Comparison of ENCODE assay signal across 13 cellular contexts in the genomic region with DNA sequence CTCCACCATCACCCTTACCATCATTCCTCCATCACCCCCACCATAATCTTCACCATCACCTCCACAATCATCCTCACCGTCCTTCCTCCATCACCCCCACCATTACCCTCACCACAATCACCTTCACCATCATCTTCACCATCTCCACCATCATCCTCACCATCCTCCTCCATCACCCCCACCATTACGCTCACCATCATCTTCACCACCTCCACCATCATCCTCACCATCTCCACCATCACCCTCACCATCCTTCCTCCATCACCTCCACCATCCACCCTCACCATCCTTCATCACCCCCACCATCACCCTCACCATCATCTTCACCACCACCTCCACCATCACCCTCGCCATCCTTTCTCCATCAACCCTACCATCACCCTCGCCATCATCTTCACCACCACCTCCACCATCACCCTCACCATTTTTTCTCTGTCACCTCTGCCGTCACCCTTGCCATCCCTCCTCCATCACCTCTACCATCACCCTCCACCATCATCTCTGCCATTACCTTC. TPM values are rescaled to one million over a fixed set of nuclear protein-coding genes. Genes with fewer than 3 reads are reported as not detected.
DNase-seq lines count a peak whose midpoint lies in the region; ATAC-seq and TF ChIP-seq lines count a peak whose summit lies in the region.
"Had no signal": no experiment of that assay in that cellular context is flagged by ENCODE, and none has a peak within 500 bp of the region (broad histone marks: within the 10 kb centered on the region; RNA-seq: fewer than 3 reads in every experiment).

No MANE protein-coding gene starts in this region.

- 0 out of 4 replicates have a peak, but pooled peaks cover 0 to 5% of the 10 kb centered on the region in 2 experiments for H3K79me1 ChIP-seq in IMR-90 (ENCODE audit: low read depth in 1 of 2, low read length in 2 of 2)

- no peak overlapping the region for H3K4me2 ChIP-seq in IMR-90 (ENCODE audit: low read depth, low read length)
- H3K4me2 ChIP-seq: smooth muscle cell had no signal

- H2BK20ac ChIP-seq in IMR-90 (ENCODE audit: low read depth, low read length) = no peak overlapping the region

- H3K9me3 ChIP-seq in IMR-90 (ENCODE audit: control insufficient read depth, insufficient read depth, low read length) (no peaks in the 10 kb centered on the region), spleen (no peaks in the 10 kb centered on the region), ovary (no peaks in the 10 kb centered on the region)

- TF ChIP-seq CTCF in IMR-90 (conservative IDR thresholded peaks at IDR 0.05; ENCODE audit: low read depth, low read length) (no peak), spleen (IDR thresholded peaks at IDR 0.05 in 8 of 11, conservative IDR thresholded peaks at IDR 0.05 in 3 of 11) (no peak), ovary (IDR thresholded peaks at IDR 0.05) (no peak)

- peak overlapping the region; percentile 49 for H3K4me3 Mint-ChIP-seq in activated CD4-positive, alpha-beta T cell treated with anti-CD3 and anti-CD28 coated beads, Interleukin-2, amount 10 ng/mL, durations not matched to agents 24 days and 14 days
- H3K4me3 Mint-ChIP-seq in central memory CD8-positive, alpha-beta T cell = peak overlapping the region; percentile 68
- H3K4me3 Mint-ChIP-seq: dendritic cell treated with granulocyte-macrophage colony-stimulating factor and Interleukin-4, amounts not matched to agents 40 ng/mL and 50 ng/mL, for 4 days had no signal

- no peaks in the 10 kb centered on the region for H3K4me1 ChIP-seq in IMR-90 (ENCODE audit: control insufficient read depth, insufficient read depth, low read length)
- peaks cover 0 to 86% (median 35%) of the 10 kb centered on the region in 6 donors for H3K4me1 ChIP-seq in spleen
- H3K4me1 ChIP-seq in ovary (ENCODE audit: insufficient read depth) = no peaks in the 10 kb centered on the region

- no peak overlapping the region for H3K18ac ChIP-seq in IMR-90 (ENCODE audit: low read depth, low read length)

- no peak overlapping the region; the same call in 1 of the 2 replicates for H3K4ac ChIP-seq in IMR-90 (ENCODE audit: low read depth, low read length)

- no peaks in the 10 kb centered on the region for H3K27me3 Mint-ChIP-seq in activated CD4-positive, alpha-beta T cell treated with anti-CD3 and anti-CD28 coated beads, Interleukin-2, amount 10 ng/mL, durations not matched to agents 24 days and 14 days
- H3K27me3 Mint-ChIP-seq in central memory CD8-positive, alpha-beta T cell = no peaks in the 10 kb centered on the region
- H3K27me3 Mint-ChIP-seq: dendritic cell treated with granulocyte-macrophage colony-stimulating factor and Interleukin-4, amounts not matched to agents 40 ng/mL and 50 ng/mL, for 4 days had no signal

- H3K36me3 ChIP-seq in IMR-90 (ENCODE audit: control insufficient read depth, insufficient read depth, low read length) (peaks cover 69% of the 10 kb centered on the region), spleen (peaks cover 0 to 98% (median 20%) of the 10 kb centered on the region in 6 donors), ovary (no peaks in the 10 kb centered on the region)

- H3K27ac ChIP-seq in IMR-90 (ENCODE audit: insufficient read depth, low read length) (no peak overlapping the region), spleen (peak overlapping the region in 4 of 8 donors; percentile 20 to 79 (median 50)), ovary (no peak overlapping the region)

- H3K27me3 ChIP-seq in IMR-90 (ENCODE audit: control insufficient read depth, insufficient read depth, low read length) (no peaks in the 10 kb centered on the region), spleen (replicated peaks in 1 of 7) (no peaks in the 10 kb centered on the region), ovary (no peaks in the 10 kb centered on the region)

- H2BK15ac ChIP-seq in IMR-90 (ENCODE audit: low read depth, low read length) = no peak overlapping the region

- POLR2A ChIA-PET in IMR-90 (lab: Charles Lee; ENCODE audit: unreplicated experiment) = no interaction called here

- no peak overlapping the region for H2BK120ac ChIP-seq in IMR-90 (ENCODE audit: low read depth, low read length)

- intact Hi-C loops in activated CD4-positive, alpha-beta T cell treated with anti-CD3 and anti-CD28 coated beads, Interleukin-2, amount 10 ng/mL, durations not matched to agents 24 days and 14 days (cut with micrococcal nuclease) = loop anchor here (5.0 kb wide), 3 partner anchors 34 to 211 kb away; partner anchors contain the start of genes MPC1 and RPS6KA2
- intact Hi-C loops in IMR-90 (cut with micrococcal nuclease) (no loop called here), spleen (cut with DNase I; ENCODE audit: low total_unique reads) (no loop called here), ovary (cut with DNase I) (no loop called here)

- H3K36me3 Mint-ChIP-seq in activated CD4-positive, alpha-beta T cell treated with anti-CD3 and anti-CD28 coated beads, Interleukin-2, amount 10 ng/mL, durations not matched to agents 24 days and 14 days (ENCODE audit: low read depth) = peaks cover 20% of the 10 kb centered on the region
- peaks cover 22% of the 10 kb centered on the region for H3K36me3 Mint-ChIP-seq in central memory CD8-positive, alpha-beta T cell (ENCODE audit: insufficient read depth)

- H3K56ac ChIP-seq in IMR-90 (ENCODE audit: extremely low read depth, insufficient read depth, low read length) = no peak overlapping the region

- in situ Hi-C loops in IMR-90 (cut with MboI; ENCODE audit: low sequenced_read_pairs) = no loop called here

- H3K23ac ChIP-seq in IMR-90 (ENCODE audit: low read depth, low read length) = no peak overlapping the region

- no peak overlapping the region for H2BK5ac ChIP-seq in IMR-90 (ENCODE audit: low read depth, low read length, poor library complexity, severe bottlenecking)

- ATAC-seq in IMR-90 (ENCODE audit: low read depth) (no peak), GM18861 (IDR thresholded peaks at IDR 0.05; ENCODE audit: unreplicated experiment) (no peak)
- ATAC-seq in central memory CD8-positive, alpha-beta T cell (replicated peaks; ENCODE audit: extremely low read depth, poor library complexity, severe bottlenecking) = no peak

- CTCF ChIA-PET in IMR-90 (lab: Yijun Ruan, JAX) = no interaction called here

- peaks cover 14% of the 10 kb centered on the region for H3K9me3 Mint-ChIP-seq in activated CD4-positive, alpha-beta T cell treated with anti-CD3 and anti-CD28 coated beads, Interleukin-2, amount 10 ng/mL, durations not matched to agents 24 days and 14 days
- H3K9me3 Mint-ChIP-seq in central memory CD8-positive, alpha-beta T cell = peaks cover 13% of the 10 kb centered on the region

- dilution Hi-C loops in IMR-90 (cut with HindIII; ENCODE audit: low sequenced_read_pairs, unreplicated experiment) = no loop called here

- peak overlapping the region; percentile 49 for H3K27ac Mint-ChIP-seq in activated CD4-positive, alpha-beta T cell treated with anti-CD3 and anti-CD28 coated beads, Interleukin-2, amount 10 ng/mL, durations not matched to agents 24 days and 14 days
- peak overlapping the region; percentile 95 for H3K27ac Mint-ChIP-seq in central memory CD8-positive, alpha-beta T cell (ENCODE audit: low read depth)
- H3K27ac Mint-ChIP-seq: dendritic cell treated with granulocyte-macrophage colony-stimulating factor and Interleukin-4, amounts not matched to agents 40 ng/mL and 50 ng/mL, for 4 days had no signal

- no peak overlapping the region for H2AK9ac ChIP-seq in IMR-90 (replicated peaks; ENCODE audit: low read depth, low read length, poor library complexity)

- WGBS in IMR-90 (ENCODE audit: extremely low coverage in 2 of 2, insufficient read length in 1 of 2), 2 experiments = 91 to 100% methylated on average over 3 to 5 of the region's 5 CpGs
- 66 to 90% (median 80%) methylated on average over 5 of the region's 5 CpGs for WGBS in spleen, 5 donors
- WGBS in ovary, 3 donors = 66 to 75% (median 74%) methylated on average over 5 of the region's 5 CpGs

- no TSS peak for BruUV-seq in IMR-90 (replicated peaks; lab: Mats Ljungman, UMichigan)

- H4K20me1 ChIP-seq in IMR-90 (ENCODE audit: insufficient read depth, low read length) = peaks cover 3% of the 10 kb centered on the region; the same call in 1 of the 2 replicates

- no peak for TF ChIP-seq RAD21 in IMR-90 (IDR thresholded peaks at IDR 0.05; ENCODE audit: low read length)

- no peak overlapping the region for H4K5ac ChIP-seq in IMR-90 (ENCODE audit: low read depth, low read length)

- no peak overlapping the region for H4K8ac ChIP-seq in IMR-90 (ENCODE audit: low read depth in 2 of 2, low read length in 2 of 2)

- TF ChIP-seq EP300 in ovary (IDR thresholded peaks at IDR 0.05) = no peak

- H3K9ac ChIP-seq in IMR-90 (ENCODE audit: low read depth, low read length) = no peak overlapping the region

- no peak overlapping the region for H3K4me3 ChIP-seq in IMR-90 (ENCODE audit: insufficient read depth, low read depth, low read length)
- no peak overlapping the region for H3K4me3 ChIP-seq in spleen
- H3K4me3 ChIP-seq in ovary = no peak overlapping the region
- H3K4me3 ChIP-seq: smooth muscle cell had no signal

- H3K14ac ChIP-seq in IMR-90 (replicated peaks; ENCODE audit: low read depth, low read length) = no peak overlapping the region

- H2AFZ ChIP-seq in IMR-90 (replicated peaks; ENCODE audit: low read length, poor library complexity) = peak overlapping the region; percentile 42

- DNase-seq in activated CD4-positive, alpha-beta T cell treated with anti-CD3 and anti-CD28 coated beads, Interleukin-2, amount 10 ng/mL, durations not matched to agents 24 days and 14 days = no peak
- DNase-seq in activated CD4-positive, alpha-beta T cell treated with anti-CD3 and anti-CD28 coated beads, Interleukin-2, amount 50 U/mL, for 1 hour = no peak
- DNase-seq in IMR-90 = no peak
- no peak for DNase-seq in central memory CD8-positive, alpha-beta T cell (ENCODE audit: low spot score in 2 of 2)
- DNase-seq in spleen = peak; percentile 37
- no peak for DNase-seq in ovary
- DNase-seq in medulla oblongata (ENCODE audit: extremely low spot score) = no peak
- DNase-seq: anterior cingulate cortex, NCI-H1105, NCI-H226 had no signal

- H3K4me1 Mint-ChIP-seq in activated CD4-positive, alpha-beta T cell treated with anti-CD3 and anti-CD28 coated beads, Interleukin-2, amount 10 ng/mL, durations not matched to agents 24 days and 14 days = peaks cover 69% of the 10 kb centered on the region
- H3K4me1 Mint-ChIP-seq in central memory CD8-positive, alpha-beta T cell = peaks cover 89% of the 10 kb centered on the region

- no peak overlapping the region for H4K91ac ChIP-seq in IMR-90 (ENCODE audit: insufficient read depth, low read depth, low read length)

- no peak overlapping the region for H2AK5ac ChIP-seq in IMR-90 (ENCODE audit: low read depth, low read length)

- TF ChIP-seq POLR2A in IMR-90 (IDR thresholded peaks at IDR 0.05; ENCODE audit: low read depth, low read length) (no peak), spleen (IDR thresholded peaks at IDR 0.05) (no peak), ovary (IDR thresholded peaks at IDR 0.05) (no peak)

- H3K9me1 ChIP-seq in IMR-90 (ENCODE audit: insufficient read depth, low read length) = peaks cover 13% of the 10 kb centered on the region

RNA-seq across cellular contexts. Expression of gene MPC1, which starts 33.1 kb away (rescaled TPM):
- total RNA-seq in activated CD4-positive, alpha-beta T cell treated with anti-CD3 and anti-CD28 coated beads, Interleukin-2, amount 10 ng/mL, durations not matched to agents 24 days and 14 days = 17.1 and 18.1 TPM in 2 replicates
- total RNA-seq in IMR-90 (2012; rRNA removed) (10.9 and 16.1 TPM in 2 replicates), spleen (10 to 100 TPM; 29.1 to 56.8 (median 34.5) TPM), ovary (10 to 100 TPM; 34.1 to 46.7 (median 37.6) TPM)
- polyA plus RNA-seq in IMR-90 (2012; rRNA removed) (11.8 and 12.0 TPM in 2 replicates), spleen (10 to 100 TPM; 49.5 to 58.6 (median 52.4) TPM), ovary (10 to 100 TPM; 61.2 to 82.6 TPM)
- polyA plus RNA-seq in IMR-90 (2012; cell fraction: cytosol; rRNA removed) = 14.4 and 15.3 TPM in 2 replicates
- 5.4 and 19.1 TPM in 2 replicates for polyA plus RNA-seq in IMR-90 (2012; cell fraction: nucleus; rRNA removed; ENCODE audit: low replicate concordance)
